Comparison of ENCODE assay signal across 8 cellular contexts in the genomic region with DNA sequence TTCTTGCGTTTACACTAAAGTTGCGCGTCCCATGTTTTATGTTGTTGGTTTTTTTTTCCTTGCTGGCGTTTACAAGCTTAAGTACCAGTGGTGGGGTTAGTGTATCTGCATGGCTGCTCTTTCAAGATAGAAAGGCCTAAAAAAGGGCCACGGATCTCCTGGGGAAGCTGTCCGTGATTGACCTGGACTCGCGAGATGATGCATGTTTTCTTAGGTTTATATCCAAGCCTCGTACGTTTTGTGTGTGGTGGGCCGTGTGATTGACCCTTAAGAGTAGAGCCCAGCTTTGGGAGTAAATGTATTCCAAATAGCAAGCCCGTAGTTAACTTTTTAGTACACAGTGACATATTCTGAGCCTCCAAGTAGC. TPM values are rescaled to one million over a fixed set of nuclear protein-coding genes. Genes with fewer than 3 reads are reported as not detected.
A peak's percentile ranks its signal among the peaks of the same experiment; 100 is the strongest.
DNase-seq lines count a peak whose midpoint lies in the region; ATAC-seq, FAIRE-seq and TF ChIP-seq lines count a peak whose summit lies in the region.
"Not testable (repeated sequence)": the region's sequence is repeated elsewhere in the genome, so short reads cannot be mapped to it uniquely, and the experiment has no call there.

No MANE protein-coding gene starts in this region.

- ATAC-seq in GM21390 (IDR thresholded peaks at IDR 0.05; ENCODE audit: unreplicated experiment) (peak; percentile 13), HG03342 (IDR thresholded peaks at IDR 0.05; ENCODE audit: unreplicated experiment) (peak; percentile 26)

- H3K79me2 ChIP-seq in astrocyte (ENCODE audit: insufficient read depth, low read length) (peaks cover 59% of the 10 kb centered on the region), smooth muscle cell (ENCODE audit: low read depth) (peaks cover 65% of the 10 kb centered on the region)

- peaks cover 19 to 49% (median 35%) of the 10 kb centered on the region in 4 donors for H3K4me1 Mint-ChIP-seq in CD4-positive, alpha-beta memory T cell
- H3K4me1 Mint-ChIP-seq in astrocyte (ENCODE audit: low read depth, unreplicated experiment), result peaks cover 16% of the 10 kb centered on the region

- intact Hi-C loops in CD4-positive, alpha-beta memory T cell (cut with micrococcal nuclease), result loop anchor here (10.0 kb wide), 1 partner anchor 682 kb away; a partner anchor contains a TSS

- POLR2A ChIA-PET in CD4-positive, alpha-beta memory T cell (lab: Charles Lee; ENCODE audit: partially characterized antibody); RWPE1 (lab: Yijun Ruan, JAX; ENCODE audit: low non-redundant PET): not testable (repeated sequence)

- FAIRE-seq in astrocyte (lab: Jason Lieb, UNC), result not testable (repeated sequence)

- H3K36me3 Mint-ChIP-seq in CD4-positive, alpha-beta memory T cell, result peaks cover 8 to 22% of the 10 kb centered on the region in 2 donors
- not testable (repeated sequence) for H3K36me3 Mint-ChIP-seq in astrocyte (ENCODE audit: low read depth, unreplicated experiment)

- TF ChIP-seq CTCF in RWPE1 (conservative IDR thresholded peaks at IDR 0.05; ENCODE audit: low read depth); astrocyte (IDR thresholded peaks at IDR 0.05; ENCODE audit: insufficient read depth, low read depth, low read length); fibroblast of villous mesenchyme (IDR thresholded peaks at IDR 0.05; ENCODE audit: insufficient read depth, low read depth, low read length); smooth muscle cell (IDR thresholded peaks at IDR 0.05; ENCODE audit: borderline replicate concordance, insufficient read depth, poor library complexity, severe bottlenecking): not testable (repeated sequence)

- peak overlapping the region; percentile 98 to 100 (median 100) for H3K4me3 Mint-ChIP-seq in CD4-positive, alpha-beta memory T cell
- H3K4me3 Mint-ChIP-seq in astrocyte (ENCODE audit: unreplicated experiment), result peak overlapping the region; percentile 100

- peak overlapping the region; percentile 97 for H3K9ac ChIP-seq in astrocyte (ENCODE audit: low read length)
- H3K9ac ChIP-seq in smooth muscle cell (ENCODE audit: low read depth), result peak overlapping the region; percentile 87

- H3K9me3 ChIP-seq in CD4-positive, alpha-beta memory T cell (ENCODE audit: control insufficient read depth in 1 of 2, low read length in 2 of 2); astrocyte (ENCODE audit: insufficient read depth, low read depth, low read length); mononuclear cell (ENCODE audit: low read depth, low read length); smooth muscle cell (replicated peaks; ENCODE audit: low read depth): not testable (repeated sequence)

- peak overlapping the region; percentile 86 for H2AFZ ChIP-seq in astrocyte (ENCODE audit: low read depth, low read length)
- peak overlapping the region; percentile 81 for H2AFZ ChIP-seq in smooth muscle cell (ENCODE audit: low read depth)

- CTCF ChIA-PET in CD4-positive, alpha-beta memory T cell (lab: Charles Lee; ENCODE audit: partially characterized antibody); RWPE1 (lab: Yijun Ruan, JAX): not testable (repeated sequence)

- H3K27ac ChIP-seq in CD4-positive, alpha-beta memory T cell (ENCODE audit: low read depth, low read length), result peak overlapping the region; percentile 64
- H3K27ac ChIP-seq in RWPE1, result peak overlapping the region; percentile 73
- peak overlapping the region; percentile 84 for H3K27ac ChIP-seq in astrocyte (ENCODE audit: low read depth, low read length)
- peak overlapping the region; percentile 67 for H3K27ac ChIP-seq in smooth muscle cell (ENCODE audit: low read depth)

- not testable (repeated sequence) for DNase-seq in CD4-positive, alpha-beta memory T cell; RWPE1 (ENCODE audit: low spot score); smooth muscle cell (lab: John Stamatoyannopoulos, UW; ENCODE audit: unreplicated experiment)
- DNase-seq in astrocyte (ENCODE audit: low read depth) (peak; percentile 10), fibroblast of villous mesenchyme (ENCODE audit: low read depth) (peak; percentile 17)

- WGBS in smooth muscle cell (ENCODE audit: low lambda C conversion rate), result 2% methylated on average over 12 of the region's 12 CpGs

- not testable (repeated sequence) for H3K27me3 ChIP-seq in CD4-positive, alpha-beta memory T cell (ENCODE audit: insufficient read depth, low read length); astrocyte (ENCODE audit: insufficient read depth, low read length); mononuclear cell (ENCODE audit: insufficient read depth, low read length); smooth muscle cell (ENCODE audit: low read depth)

- H3K4me1 ChIP-seq in CD4-positive, alpha-beta memory T cell (ENCODE audit: insufficient read depth, low read length), result peaks cover 26% of the 10 kb centered on the region
- H3K4me1 ChIP-seq in astrocyte (ENCODE audit: insufficient read depth, low read length); smooth muscle cell (ENCODE audit: low read depth): not testable (repeated sequence)
- H3K4me1 ChIP-seq in mononuclear cell (ENCODE audit: insufficient read depth, low read length), result peaks cover 20% of the 10 kb centered on the region

- H3K27me3 Mint-ChIP-seq in CD4-positive, alpha-beta memory T cell; astrocyte (ENCODE audit: low read depth, unreplicated experiment): not testable (repeated sequence)

- H3K9me3 Mint-ChIP-seq in CD4-positive, alpha-beta memory T cell; astrocyte (ENCODE audit: unreplicated experiment): not testable (repeated sequence)

- not testable (repeated sequence) for H3K36me3 ChIP-seq in CD4-positive, alpha-beta memory T cell (ENCODE audit: insufficient read depth, low read length); astrocyte (ENCODE audit: insufficient read depth, low read length); smooth muscle cell (ENCODE audit: low read depth)

- peak overlapping the region; percentile 94 for H3K4me2 ChIP-seq in astrocyte (ENCODE audit: low read length)
- H3K4me2 ChIP-seq in smooth muscle cell, result peak overlapping the region; percentile 90

- peak overlapping the region; percentile 90 to 98 (median 96) for H3K27ac Mint-ChIP-seq in CD4-positive, alpha-beta memory T cell
- peak overlapping the region; percentile 99 for H3K27ac Mint-ChIP-seq in astrocyte (ENCODE audit: unreplicated experiment)

- H4K20me1 ChIP-seq in astrocyte (ENCODE audit: insufficient read depth, low read length); smooth muscle cell (ENCODE audit: low read depth): not testable (repeated sequence)

- H3K4me3 ChIP-seq in CD4-positive, alpha-beta memory T cell (ENCODE audit: low read length in 2 of 2), result peak overlapping the region; percentile 84 to 91
- peak overlapping the region; percentile 85 for H3K4me3 ChIP-seq in astrocyte (ENCODE audit: insufficient read depth, low read depth, low read length)
- H3K4me3 ChIP-seq in fibroblast of villous mesenchyme (ENCODE audit: low read depth, low read length), result peak overlapping the region; percentile 74
- peak overlapping the region; percentile 69 for H3K4me3 ChIP-seq in mononuclear cell (ENCODE audit: low read length)
- peak overlapping the region; percentile 69 for H3K4me3 ChIP-seq in smooth muscle cell

- not testable (repeated sequence) for H3F3A ChIP-seq in smooth muscle cell (ENCODE audit: low read depth)

RNA-seq across cellular contexts. Expression of a gene that starts 0.5 kb away (rescaled TPM):
- total RNA-seq in CD4-positive, alpha-beta memory T cell, result 10 to 100 TPM; 19.6 to 24.3 TPM
- 10 to 100 TPM in 1 of 2 donors, 1 to 10 TPM in 1; 10.0 to 14.9 TPM for polyA plus RNA-seq in CD4-positive, alpha-beta memory T cell
- total RNA-seq in astrocyte, result 17.6 and 21.2 TPM in 2 replicates
- total RNA-seq in fibroblast of villous mesenchyme, result 20.7 and 25.4 TPM in 2 replicates
- total RNA-seq in mononuclear cell, result 23.0 TPM
- total RNA-seq in smooth muscle cell, result 9.1 and 13.7 TPM in 2 replicates
- 9.5 and 11.9 TPM in 2 replicates for polyA plus RNA-seq in smooth muscle cell

RNA-seq across cellular contexts. Expression of a gene that starts 0.5 kb away (rescaled TPM):
- 10 to 100 TPM; 38.9 to 42.6 TPM for total RNA-seq in CD4-positive, alpha-beta memory T cell
- polyA plus RNA-seq in CD4-positive, alpha-beta memory T cell, result 10 to 100 TPM in 1 of 2 donors, 1 to 10 TPM in 1; 9.0 to 14.8 TPM
- total RNA-seq in astrocyte (36.4 and 37.7 TPM in 2 replicates), fibroblast of villous mesenchyme (31.9 and 42.7 TPM in 2 replicates), mononuclear cell (31.7 TPM), smooth muscle cell (25.4 and 36.2 TPM in 2 replicates)
- polyA plus RNA-seq in smooth muscle cell, result 11.8 TPM in 2 replicates

RNA-seq across cellular contexts. Expression of a gene that starts 45.9 kb away (rescaled TPM):
- total RNA-seq in CD4-positive, alpha-beta memory T cell, result 10 to 100 TPM; 20.2 to 22.4 TPM
- polyA plus RNA-seq in CD4-positive, alpha-beta memory T cell, result 1 to 10 TPM in 1 of 2 donors, under 1 TPM in 1; 0.49 to 1.9 TPM
- total RNA-seq in astrocyte, result 12.3 and 13.7 TPM in 2 replicates
- total RNA-seq in fibroblast of villous mesenchyme, result 3.2 and 4.7 TPM in 2 replicates
- total RNA-seq in mononuclear cell, result 4.4 TPM
- 6.8 and 7.1 TPM in 2 replicates for total RNA-seq in smooth muscle cell
- polyA plus RNA-seq in smooth muscle cell, result 5.3 and 9.8 TPM in 2 replicates
